ENCODE assay signal across 1 cellular context in the genomic region with DNA sequence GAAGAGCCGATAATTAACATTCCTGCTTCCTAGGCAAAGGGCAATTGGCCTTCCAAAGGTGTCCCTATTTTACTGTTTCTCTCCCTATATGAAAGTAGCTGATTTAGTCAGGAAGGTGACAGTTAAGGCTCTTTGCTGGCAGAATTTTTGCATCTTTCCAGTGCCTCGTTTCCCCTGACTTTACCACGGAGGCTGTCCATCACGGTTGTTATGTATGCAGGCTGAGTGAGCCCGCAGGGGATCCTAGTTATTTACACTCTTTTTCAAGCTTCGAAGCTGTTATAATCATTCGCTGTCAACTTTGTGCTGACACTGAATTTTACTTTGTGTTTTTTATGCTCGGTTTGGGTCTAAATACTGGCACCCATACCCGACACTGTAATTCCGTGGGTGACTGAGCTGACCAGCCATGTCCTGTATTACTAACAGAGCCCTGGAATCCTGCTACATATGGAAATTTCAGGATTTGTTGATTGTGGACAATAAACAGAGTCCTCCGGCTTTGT.
TF ChIP-seq lines count a peak whose summit lies in the region.

No MANE protein-coding gene starts in this region.

TF ChIP-seq in SK-N-SH, 30 proteins besides CTCF, POLR2A, EP300 and RAD21 (continued from another document):
- TF ChIP-seq, protein P1, sequence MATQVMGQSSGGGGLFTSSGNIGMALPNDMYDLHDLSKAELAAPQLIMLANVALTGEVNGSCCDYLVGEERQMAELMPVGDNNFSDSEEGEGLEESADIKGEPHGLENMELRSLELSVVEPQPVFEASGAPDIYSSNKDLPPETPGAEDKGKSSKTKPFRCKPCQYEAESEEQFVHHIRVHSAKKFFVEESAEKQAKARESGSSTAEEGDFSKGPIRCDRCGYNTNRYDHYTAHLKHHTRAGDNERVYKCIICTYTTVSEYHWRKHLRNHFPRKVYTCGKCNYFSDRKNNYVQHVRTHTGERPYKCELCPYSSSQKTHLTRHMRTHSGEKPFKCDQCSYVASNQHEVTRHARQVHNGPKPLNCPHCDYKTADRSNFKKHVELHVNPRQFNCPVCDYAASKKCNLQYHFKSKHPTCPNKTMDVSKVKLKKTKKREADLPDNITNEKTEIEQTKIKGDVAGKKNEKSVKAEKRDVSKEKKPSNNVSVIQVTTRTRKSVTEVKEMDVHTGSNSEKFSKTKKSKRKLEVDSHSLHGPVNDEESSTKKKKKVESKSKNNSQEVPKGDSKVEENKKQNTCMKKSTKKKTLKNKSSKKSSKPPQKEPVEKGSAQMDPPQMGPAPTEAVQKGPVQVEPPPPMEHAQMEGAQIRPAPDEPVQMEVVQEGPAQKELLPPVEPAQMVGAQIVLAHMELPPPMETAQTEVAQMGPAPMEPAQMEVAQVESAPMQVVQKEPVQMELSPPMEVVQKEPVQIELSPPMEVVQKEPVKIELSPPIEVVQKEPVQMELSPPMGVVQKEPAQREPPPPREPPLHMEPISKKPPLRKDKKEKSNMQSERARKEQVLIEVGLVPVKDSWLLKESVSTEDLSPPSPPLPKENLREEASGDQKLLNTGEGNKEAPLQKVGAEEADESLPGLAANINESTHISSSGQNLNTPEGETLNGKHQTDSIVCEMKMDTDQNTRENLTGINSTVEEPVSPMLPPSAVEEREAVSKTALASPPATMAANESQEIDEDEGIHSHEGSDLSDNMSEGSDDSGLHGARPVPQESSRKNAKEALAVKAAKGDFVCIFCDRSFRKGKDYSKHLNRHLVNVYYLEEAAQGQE (IDR thresholded peaks at IDR 0.05; ENCODE audit: low read depth, low read length) = no peak
- TF ChIP-seq NRF1 (IDR thresholded peaks at IDR 0.05; ENCODE audit: low read depth, low read length) (no peak), FOSL2 (IDR thresholded peaks at IDR 0.05; ENCODE audit: borderline replicate concordance, low read depth) (no peak), RCOR1 (IDR thresholded peaks at IDR 0.05; ENCODE audit: low read length) (no peak), GABPA (IDR thresholded peaks at IDR 0.05; ENCODE audit: low read depth) (no peak), JUND (IDR thresholded peaks at IDR 0.05) (no peak), TEAD4 (IDR thresholded peaks at IDR 0.05; ENCODE audit: borderline replicate concordance, insufficient read depth) (no peak), POLR2AphosphoS5 (IDR thresholded peaks at IDR 0.05; ENCODE audit: low read depth, low read length) (no peak)
- TF ChIP-seq, protein P2, sequence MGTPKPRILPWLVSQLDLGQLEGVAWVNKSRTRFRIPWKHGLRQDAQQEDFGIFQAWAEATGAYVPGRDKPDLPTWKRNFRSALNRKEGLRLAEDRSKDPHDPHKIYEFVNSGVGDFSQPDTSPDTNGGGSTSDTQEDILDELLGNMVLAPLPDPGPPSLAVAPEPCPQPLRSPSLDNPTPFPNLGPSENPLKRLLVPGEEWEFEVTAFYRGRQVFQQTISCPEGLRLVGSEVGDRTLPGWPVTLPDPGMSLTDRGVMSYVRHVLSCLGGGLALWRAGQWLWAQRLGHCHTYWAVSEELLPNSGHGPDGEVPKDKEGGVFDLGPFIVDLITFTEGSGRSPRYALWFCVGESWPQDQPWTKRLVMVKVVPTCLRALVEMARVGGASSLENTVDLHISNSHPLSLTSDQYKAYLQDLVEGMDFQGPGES (IDR thresholded peaks at IDR 0.05; ENCODE audit: low read depth, low read length) = no peak
